1 cellular context compared by ENCODE assay signal in genomic region chr11:78784321-78785061, GRCh38.
TF ChIP-seq lines count a peak whose summit lies in the region.

No MANE protein-coding gene starts in this region.

TF ChIP-seq in SK-N-SH treated with all-trans-retinoic acid at 6 μM for 48 hours, 23 proteins besides CTCF, POLR2A, EP300 and RAD21 (continued from another document):
- TF ChIP-seq ZNF565 (CRISPR knock-in tag; conservative IDR thresholded peaks at IDR 0.05; ENCODE audit: low read depth) (no peak), PPARA (CRISPR knock-in tag; IDR thresholded peaks at IDR 0.05; ENCODE audit: borderline replicate concordance) (no peak)
